8 cellular contexts compared by ENCODE assay signal in genomic region chr9:137044502-137045177, GRCh38. TPM values are rescaled to one million over a fixed set of nuclear protein-coding genes. Genes with fewer than 3 reads are reported as not detected.
DNase-seq lines count a peak whose midpoint lies in the region; ATAC-seq and TF ChIP-seq lines count a peak whose summit lies in the region.

No MANE protein-coding gene starts in this region.

- peak overlapping the region; percentile 96 for H3K4me2 ChIP-seq in neural progenitor cell

- H3K36me3 Mint-ChIP-seq in endodermal cell (ENCODE audit: low read depth) (no peaks in the 10 kb centered on the region), neural progenitor cell (no peaks in the 10 kb centered on the region)

- H3K27me3 Mint-ChIP-seq in endodermal cell (ENCODE audit: insufficient read depth) = peaks cover 43% of the 10 kb centered on the region
- peaks cover 28% of the 10 kb centered on the region for H3K27me3 Mint-ChIP-seq in neural progenitor cell (ENCODE audit: insufficient read depth, low read depth)

- TF ChIP-seq CTCF in endodermal cell (conservative IDR thresholded peaks at IDR 0.05) = no peak
- TF ChIP-seq CTCF in neural progenitor cell (IDR thresholded peaks at IDR 0.05) = no peak
- TF ChIP-seq CTCF in foreskin keratinocyte (conservative IDR thresholded peaks at IDR 0.05) = no peak

- no peak overlapping the region for H3K27ac ChIP-seq in endodermal cell (ENCODE audit: low read depth, low read length)
- H3K27ac ChIP-seq in neural progenitor cell = no peak overlapping the region
- H3K27ac ChIP-seq in foreskin keratinocyte = no peak overlapping the region

- ATAC-seq in foreskin keratinocyte (no peak), HG03095 (IDR thresholded peaks at IDR 0.05; ENCODE audit: unreplicated experiment) (no peak), GM21723 (IDR thresholded peaks at IDR 0.05; ENCODE audit: unreplicated experiment) (no peak)

- H3K9ac ChIP-seq in endodermal cell (ENCODE audit: extremely low read depth, low read length, poor library complexity, severe bottlenecking) = no peak overlapping the region
- no peak overlapping the region for H3K9ac ChIP-seq in neural progenitor cell

- peaks cover 41% of the 10 kb centered on the region for H3K27me3 ChIP-seq in endodermal cell (ENCODE audit: control insufficient read depth, insufficient read depth, low read length, poor library complexity, severe bottlenecking)
- H3K27me3 ChIP-seq in neural progenitor cell = peaks cover 53% of the 10 kb centered on the region
- H3K27me3 ChIP-seq in foreskin keratinocyte = peaks cover 56% of the 10 kb centered on the region

- no peaks in the 10 kb centered on the region for H3K79me2 ChIP-seq in neural progenitor cell (ENCODE audit: low read depth)

- H2AFZ ChIP-seq in neural progenitor cell (replicated peaks) = no peak overlapping the region

- peak overlapping the region; percentile 78 for H3K4me3 ChIP-seq in endodermal cell (ENCODE audit: low read length)
- H3K4me3 ChIP-seq in neural progenitor cell = peak overlapping the region; percentile 72

- H3K4me1 ChIP-seq in endodermal cell (ENCODE audit: control insufficient read depth, insufficient read depth, low read length) = peaks cover 6% of the 10 kb centered on the region
- H3K4me1 ChIP-seq in neural progenitor cell = peaks cover 6% of the 10 kb centered on the region
- no peaks in the 10 kb centered on the region for H3K4me1 ChIP-seq in foreskin keratinocyte

- H3K36me3 ChIP-seq in endodermal cell (ENCODE audit: control insufficient read depth, insufficient read depth, low read length) (no peaks in the 10 kb centered on the region), neural progenitor cell (no peaks in the 10 kb centered on the region)

- H3K9me3 Mint-ChIP-seq in endodermal cell = no peaks in the 10 kb centered on the region
- no peaks in the 10 kb centered on the region for H3K9me3 Mint-ChIP-seq in neural progenitor cell

- H4K20me1 ChIP-seq in neural progenitor cell (ENCODE audit: low read depth) = peaks cover 58% of the 10 kb centered on the region

- H3K27ac Mint-ChIP-seq in endodermal cell (no peak overlapping the region), neural progenitor cell (no peak overlapping the region)

- DNase-seq in DMS53 treated with DMSO at 0.1 percent for 48 hours (lab: John Stamatoyannopoulos, UW; ENCODE audit: unreplicated experiment) (peak; percentile 67), NCI-H2196 treated with DMSO at 0.1 percent for 48 hours (lab: John Stamatoyannopoulos, UW; ENCODE audit: unreplicated experiment) (peak; percentile 78), endodermal cell (no peak), neural progenitor cell (ENCODE audit: low spot score) (no peak), foreskin keratinocyte (no peak), occipital lobe (lab: John Stamatoyannopoulos, UW) (no peak)

- 83 to 84% methylated on average over 14 to 18 of the region's 18 CpGs for WGBS in endodermal cell (ENCODE audit: insufficient coverage in 1 of 2, insufficient read length in 1 of 2), 2 experiments

- H3K4me1 Mint-ChIP-seq in endodermal cell (no peaks in the 10 kb centered on the region), neural progenitor cell (peaks cover 4% of the 10 kb centered on the region)

- H3K4me3 Mint-ChIP-seq in endodermal cell (peak overlapping the region; percentile 60), neural progenitor cell (peak overlapping the region; percentile 80)

- H3K9me3 ChIP-seq in endodermal cell (ENCODE audit: control insufficient read depth, low read length) = no peaks in the 10 kb centered on the region
- H3K9me3 ChIP-seq in neural progenitor cell (ENCODE audit: low read depth) = no peaks in the 10 kb centered on the region

- peaks cover 5% of the 10 kb centered on the region for H3F3A ChIP-seq in neural progenitor cell (ENCODE audit: low read depth)

RNA-seq across cellular contexts. Expression of gene NPDC1, which starts 1.3 kb away (rescaled TPM):
- total RNA-seq in endodermal cell (10 to 100 TPM; 60.8 to 73.3 TPM), neural progenitor cell (ENCODE audit: low replicate concordance) (3.8 and 31.3 TPM in 2 replicates), foreskin keratinocyte (7.3 and 9.0 TPM in 2 replicates), occipital lobe (15.3 TPM)
- polyA plus RNA-seq in endodermal cell (2013, experiment 1 of 2) = 62.0 TPM
- polyA plus RNA-seq in endodermal cell (2013, experiment 2 of 2) = 49.7 TPM
- 11.5 and 17.3 TPM in 2 replicates for polyA plus RNA-seq in foreskin keratinocyte

RNA-seq across cellular contexts. Expression of gene ENTPD2, which starts 9.2 kb away (rescaled TPM):
- total RNA-seq in endodermal cell (1 to 10 TPM; 1.2 to 2.4 TPM), neural progenitor cell (ENCODE audit: low replicate concordance) (not detected in 2 replicates), foreskin keratinocyte (0.56 and 0.75 TPM in 2 replicates), occipital lobe (0.16 TPM)
- 0.32 TPM for polyA plus RNA-seq in endodermal cell (2013, experiment 1 of 2)
- 0.41 TPM for polyA plus RNA-seq in endodermal cell (2013, experiment 2 of 2)
- polyA plus RNA-seq in foreskin keratinocyte = 1.4 and 1.6 TPM in 2 replicates

RNA-seq across cellular contexts. Expression of gene FUT7, which starts 12.8 kb away (rescaled TPM):
- total RNA-seq in endodermal cell (not detected), neural progenitor cell (ENCODE audit: low replicate concordance) (not detected in 2 replicates), foreskin keratinocyte (not detected in 2 replicates), occipital lobe (not detected)
- polyA plus RNA-seq in endodermal cell (2013, experiment 1 of 2) = not detected
- polyA plus RNA-seq in endodermal cell (2013, experiment 2 of 2) = not detected
- polyA plus RNA-seq in foreskin keratinocyte = not detected in 2 replicates

RNA-seq across cellular contexts. Expression of gene ABCA2, which starts 16.6 kb away (rescaled TPM):
- 10 to 100 TPM; 21.5 to 30.0 TPM for total RNA-seq in endodermal cell
- 34.8 TPM for polyA plus RNA-seq in endodermal cell (2013, experiment 1 of 2)
- polyA plus RNA-seq in endodermal cell (2013, experiment 2 of 2) = 30.9 TPM
- total RNA-seq in neural progenitor cell (ENCODE audit: low replicate concordance) = 2.7 and 19.7 TPM in 2 replicates
- 1.2 TPM in 2 replicates for total RNA-seq in foreskin keratinocyte
- 1.1 and 1.5 TPM in 2 replicates for polyA plus RNA-seq in foreskin keratinocyte
- total RNA-seq in occipital lobe = 20.9 TPM

RNA-seq across cellular contexts. Expression of gene SAPCD2, which starts 25.7 kb away (rescaled TPM):
- total RNA-seq in endodermal cell (10 to 100 TPM; 20.8 to 24.9 TPM), neural progenitor cell (ENCODE audit: low replicate concordance) (5.7 and 27.7 TPM in 2 replicates), foreskin keratinocyte (4.8 and 5.2 TPM in 2 replicates), occipital lobe (1.6 TPM)
- 26.0 TPM for polyA plus RNA-seq in endodermal cell (2013, experiment 1 of 2)
- 24.1 TPM for polyA plus RNA-seq in endodermal cell (2013, experiment 2 of 2)
- polyA plus RNA-seq in foreskin keratinocyte = 3.3 and 3.6 TPM in 2 replicates

Comparison
In these comparisons a context has a peak if more than half of its experiments do, and no peak if none do; other contexts are left out.
1. DNase-seq: peak in DMS53 treated with DMSO at 0.1 percent for 48 hours (single experiment) and NCI-H2196 treated with DMSO at 0.1 percent for 48 hours (single experiment); none in endodermal cell (single experiment), neural progenitor cell (single experiment), foreskin keratinocyte (0 of 2) and occipital lobe (single experiment).